In the genomic region with DNA sequence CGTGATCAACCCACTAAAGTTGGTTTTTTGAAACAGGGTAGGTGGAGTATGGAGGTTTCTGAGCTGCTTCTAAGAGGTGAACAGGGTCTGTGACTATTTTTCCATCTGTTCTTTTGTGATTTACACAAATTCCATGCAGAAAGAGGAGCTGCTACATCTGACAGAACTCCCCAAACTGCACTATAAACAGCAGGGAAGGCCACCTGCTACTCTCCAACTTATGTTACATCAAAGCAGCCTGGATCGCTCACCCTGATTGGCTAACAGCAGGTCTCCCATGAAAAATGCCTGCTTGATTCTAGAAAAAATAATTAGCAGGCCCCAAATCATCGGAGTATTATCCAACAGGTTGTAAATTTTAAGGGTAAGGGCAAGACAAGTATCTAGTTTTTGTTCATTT, we compare ENCODE assay signal across 29 cellular contexts.
"Had no signal": no experiment of that assay in that cellular context is flagged by ENCODE, and none has a peak within 500 bp of the region (broad histone marks: within the 10 kb centered on the region; RNA-seq: fewer than 3 reads in every experiment).

No MANE protein-coding gene starts in this region.

- ATAC-seq: effector memory CD8-positive, alpha-beta T cell; gastroesophageal sphincter; left cardiac atrium; naive thymus-derived CD4-positive, alpha-beta T cell; pancreas; sciatic nerve; stimulated activated naive B cell treated with anti-CD40 and anti-IgM and Interleukin-4, amounts not matched to agents 10 μg/mL and 1 μg/mL and 100 μg/mL, for 72 hours had no signal

- H3K27me3 Mint-ChIP-seq: activated CD4-positive, alpha-beta memory T cell treated with anti-CD3 and anti-CD28 coated beads, Interleukin-2, amount 10 ng/mL, durations not matched to agents 7 days and 5 days; activated CD4-positive, alpha-beta T cell treated with anti-CD3 and anti-CD28 coated beads, Interleukin-2, amount 10 ng/mL, durations not matched to agents 7 days and 5 days; activated naive CD4-positive, alpha-beta T cell treated with anti-CD3 and anti-CD28 coated beads, Interleukin-2, amount 10 ng/mL, durations not matched to agents 7 days and 5 days; activated naive CD8-positive, alpha-beta T cell treated with anti-CD3 and anti-CD28 coated beads, Interleukin-2, amount 10 ng/mL, durations not matched to agents 7 days and 5 days; activated T-cell treated with anti-CD3 and anti-CD28 coated beads, Interleukin-2, amount 50 U/mL, for 24 hours; brain; effector memory CD8-positive, alpha-beta T cell; naive thymus-derived CD4-positive, alpha-beta T cell; stimulated activated naive B cell treated with anti-CD40 and anti-IgM and Interleukin-4, amounts not matched to agents 10 μg/mL and 1 μg/mL and 100 μg/mL, for 72 hours had no signal

- H3K27ac Mint-ChIP-seq: activated CD4-positive, alpha-beta memory T cell treated with anti-CD3 and anti-CD28 coated beads, Interleukin-2, amount 10 ng/mL, durations not matched to agents 7 days and 5 days; activated CD4-positive, alpha-beta T cell treated with anti-CD3 and anti-CD28 coated beads, Interleukin-2, amount 10 ng/mL, durations not matched to agents 7 days and 5 days; activated naive CD4-positive, alpha-beta T cell treated with anti-CD3 and anti-CD28 coated beads, Interleukin-2, amount 10 ng/mL, durations not matched to agents 7 days and 5 days; activated naive CD8-positive, alpha-beta T cell treated with anti-CD3 and anti-CD28 coated beads, Interleukin-2, amount 10 ng/mL, durations not matched to agents 7 days and 5 days; activated T-cell treated with anti-CD3 and anti-CD28 coated beads, Interleukin-2, amount 50 U/mL, for 24 hours; effector memory CD8-positive, alpha-beta T cell; mesothelial cell of epicardium; naive thymus-derived CD4-positive, alpha-beta T cell; stimulated activated naive B cell treated with anti-CD40 and anti-IgM and Interleukin-4, amounts not matched to agents 10 μg/mL and 1 μg/mL and 100 μg/mL, for 72 hours had no signal

- H3K9me3 Mint-ChIP-seq: activated CD4-positive, alpha-beta T cell treated with anti-CD3 and anti-CD28 coated beads, Interleukin-2, amount 10 ng/mL, durations not matched to agents 7 days and 5 days; effector memory CD8-positive, alpha-beta T cell had no signal

- DNase-seq: activated CD4-positive, alpha-beta memory T cell treated with anti-CD3 and anti-CD28 coated beads, Interleukin-2, amount 10 ng/mL, durations not matched to agents 7 days and 5 days; activated CD4-positive, alpha-beta T cell treated with anti-CD3 and anti-CD28 coated beads, Interleukin-2, amount 10 ng/mL, durations not matched to agents 7 days and 5 days; activated CD4-positive, CD25-positive, alpha-beta regulatory T cell treated with anti-CD3 and anti-CD28 coated beads, Interleukin-2, amount 50 U/mL, for 72 hours; activated CD8-positive, alpha-beta memory T cell treated with anti-CD3 and anti-CD28 coated beads, Interleukin-2, amount 50 U/mL, for 48 hours; activated gamma-delta T cell; activated naive CD4-positive, alpha-beta T cell treated with anti-CD3 and anti-CD28 coated beads, Interleukin-2, amount 10 ng/mL, durations not matched to agents 7 days and 5 days; activated naive CD8-positive, alpha-beta T cell treated with anti-CD3 and anti-CD28 coated beads, Interleukin-2, amount 10 ng/mL, durations not matched to agents 7 days and 5 days; activated T-cell treated with anti-CD3 and anti-CD28 coated beads, Interleukin-2, amount 50 U/mL, for 24 hours; cortex of kidney; effector memory CD8-positive, alpha-beta T cell; head of caudate nucleus; hippocampal formation; left cardiac atrium; mammary epithelial cell; naive thymus-derived CD4-positive, alpha-beta T cell; nucleus accumbens; pancreas; retina; small intestine; stimulated activated CD4-positive, alpha-beta T cell treated with anti-CD3 and anti-CD28 coated beads, Interleukin-1b, Interleukin-23, amount 100 ng/mL, for 48 hours; stimulated activated naive B cell treated with anti-CD40 and anti-IgM and Interleukin-4, amounts not matched to agents 10 μg/mL and 1 μg/mL and 100 μg/mL, for 72 hours; stomach; thyroid gland; upper lobe of left lung had no signal

- H3K4me3 Mint-ChIP-seq: activated CD4-positive, alpha-beta memory T cell treated with anti-CD3 and anti-CD28 coated beads, Interleukin-2, amount 10 ng/mL, durations not matched to agents 7 days and 5 days; activated CD4-positive, alpha-beta T cell treated with anti-CD3 and anti-CD28 coated beads, Interleukin-2, amount 10 ng/mL, durations not matched to agents 7 days and 5 days; activated naive CD4-positive, alpha-beta T cell treated with anti-CD3 and anti-CD28 coated beads, Interleukin-2, amount 10 ng/mL, durations not matched to agents 7 days and 5 days; activated naive CD8-positive, alpha-beta T cell treated with anti-CD3 and anti-CD28 coated beads, Interleukin-2, amount 10 ng/mL, durations not matched to agents 7 days and 5 days; activated T-cell treated with anti-CD3 and anti-CD28 coated beads, Interleukin-2, amount 50 U/mL, for 24 hours; brain; effector memory CD8-positive, alpha-beta T cell; mesothelial cell of epicardium; naive thymus-derived CD4-positive, alpha-beta T cell; neural crest cell; stimulated activated naive B cell treated with anti-CD40 and anti-IgM and Interleukin-4, amounts not matched to agents 10 μg/mL and 1 μg/mL and 100 μg/mL, for 72 hours had no signal

- H3K4me1 Mint-ChIP-seq: activated CD4-positive, alpha-beta memory T cell treated with anti-CD3 and anti-CD28 coated beads, Interleukin-2, amount 10 ng/mL, durations not matched to agents 7 days and 5 days; activated CD4-positive, alpha-beta T cell treated with anti-CD3 and anti-CD28 coated beads, Interleukin-2, amount 10 ng/mL, durations not matched to agents 7 days and 5 days; activated naive CD4-positive, alpha-beta T cell treated with anti-CD3 and anti-CD28 coated beads, Interleukin-2, amount 10 ng/mL, durations not matched to agents 7 days and 5 days; activated naive CD8-positive, alpha-beta T cell treated with anti-CD3 and anti-CD28 coated beads, Interleukin-2, amount 10 ng/mL, durations not matched to agents 7 days and 5 days; naive thymus-derived CD4-positive, alpha-beta T cell; stimulated activated naive B cell treated with anti-CD40 and anti-IgM and Interleukin-4, amounts not matched to agents 10 μg/mL and 1 μg/mL and 100 μg/mL, for 72 hours had no signal

- H3K36me3 Mint-ChIP-seq: activated naive CD4-positive, alpha-beta T cell treated with anti-CD3 and anti-CD28 coated beads, Interleukin-2, amount 10 ng/mL, durations not matched to agents 7 days and 5 days; activated naive CD8-positive, alpha-beta T cell treated with anti-CD3 and anti-CD28 coated beads, Interleukin-2, amount 10 ng/mL, durations not matched to agents 7 days and 5 days; brain; mesothelial cell of epicardium; naive thymus-derived CD4-positive, alpha-beta T cell; stimulated activated naive B cell treated with anti-CD40 and anti-IgM and Interleukin-4, amounts not matched to agents 10 μg/mL and 1 μg/mL and 100 μg/mL, for 72 hours had no signal
